ENCODE assay signal across 14 cellular contexts in genomic region chr5:74081126-74081525, GRCh38.
DNase-seq lines count a peak whose midpoint lies in the region; ATAC-seq and TF ChIP-seq lines count a peak whose summit lies in the region.
"Had no signal": no experiment of that assay in that cellular context is flagged by ENCODE, and none has a peak within 500 bp of the region (broad histone marks: within the 10 kb centered on the region; RNA-seq: fewer than 3 reads in every experiment).

No MANE protein-coding gene starts in this region.

- H2AFZ ChIP-seq in Loucy (ENCODE audit: low read length), result peak overlapping the region; percentile 15; the same call in 1 of the 2 replicates

- no peaks in the 10 kb centered on the region for H3K27me3 ChIP-seq in Loucy (ENCODE audit: insufficient read depth, low read length, poor library complexity, severe bottlenecking)
- H3K27me3 ChIP-seq in mesendoderm (ENCODE audit: insufficient read depth, low read length, poor library complexity), result no peaks in the 10 kb centered on the region
- H3K27me3 ChIP-seq in lower lobe of right lung (ENCODE audit: low read depth), result no peaks in the 10 kb centered on the region

- H4K20me1 ChIP-seq in Loucy (ENCODE audit: insufficient read depth, low read length, poor library complexity, severe bottlenecking), result no peaks in the 10 kb centered on the region

- TF ChIP-seq CTCF in Loucy (conservative IDR thresholded peaks at IDR 0.05; ENCODE audit: low read length) (no peak), lower lobe of right lung (IDR thresholded peaks at IDR 0.05) (no peak)

- no peak overlapping the region for H3K56ac ChIP-seq in mesendoderm (ENCODE audit: low read length)

- no peak overlapping the region for H4K8ac ChIP-seq in mesendoderm (ENCODE audit: low read depth, low read length)

- H3F3A ChIP-seq in Loucy (ENCODE audit: low read depth), result no peaks in the 10 kb centered on the region

- H3K4me2 ChIP-seq in Loucy (ENCODE audit: low read depth, low read length, poor library complexity, severe bottlenecking) (no peak overlapping the region), mesendoderm (ENCODE audit: low read length) (no peak overlapping the region)
- H3K4me2 ChIP-seq: A549 had no signal

- no peak overlapping the region for H3K4ac ChIP-seq in mesendoderm (ENCODE audit: low read depth, low read length)

- no peak overlapping the region for H3K18ac ChIP-seq in mesendoderm (ENCODE audit: low read length)

- intact Hi-C loops in lower lobe of right lung (cut with DNase I), result no loop called here

- H2AK5ac ChIP-seq in mesendoderm (ENCODE audit: low read length), result no peak overlapping the region

- WGBS in mesendoderm (ENCODE audit: extremely low coverage, insufficient coverage, low lambda C conversion rate), result no CpG with 5 or more reads among the region's 5 CpGs

- H3K9me2 ChIP-seq in Loucy (replicated peaks; ENCODE audit: low read depth, low read length), result no peaks in the 10 kb centered on the region

- H3K9ac ChIP-seq in Loucy (ENCODE audit: low read depth, low read length, poor library complexity, severe bottlenecking) (no peak overlapping the region), mesendoderm (ENCODE audit: low read length) (no peak overlapping the region)

- no peak overlapping the region for H2BK15ac ChIP-seq in mesendoderm (replicated peaks; ENCODE audit: low read depth)

- H3K4me3 ChIP-seq in Loucy (ENCODE audit: low read length, poor library complexity, severe bottlenecking) (no peak overlapping the region), mesendoderm (ENCODE audit: low read length) (no peak overlapping the region), lower lobe of right lung (no peak overlapping the region)
- H3K4me3 ChIP-seq: A549 had no signal

- H3K27ac ChIP-seq in mesendoderm (ENCODE audit: low read depth, low read length), result no peak overlapping the region
- no peak overlapping the region for H3K27ac ChIP-seq in lower lobe of right lung
- H3K27ac ChIP-seq: A549 had no signal

- no peaks in the 10 kb centered on the region for H3K36me3 ChIP-seq in Loucy (ENCODE audit: insufficient read depth, low read length)
- H3K36me3 ChIP-seq in mesendoderm (ENCODE audit: control insufficient read depth, insufficient read depth, low read length), result no peaks in the 10 kb centered on the region
- no peaks in the 10 kb centered on the region for H3K36me3 ChIP-seq in lower lobe of right lung

- H3K9me3 ChIP-seq in Loucy (ENCODE audit: insufficient read depth, low read depth, low read length), result no peaks in the 10 kb centered on the region
- H3K9me3 ChIP-seq in lower lobe of right lung, result no peaks in the 10 kb centered on the region
- H3K9me3 ChIP-seq: A549, Caco-2 had no signal

- peaks cover 36% of the 10 kb centered on the region for H3K4me1 ChIP-seq in Loucy (ENCODE audit: insufficient read depth, low read length, poor library complexity, severe bottlenecking)
- peaks cover 9% of the 10 kb centered on the region for H3K4me1 ChIP-seq in mesendoderm (ENCODE audit: control insufficient read depth, low read depth, low read length)
- H3K4me1 ChIP-seq in lower lobe of right lung, result no peaks in the 10 kb centered on the region
- H3K4me1 ChIP-seq: A549 had no signal

- no peak for ATAC-seq in lower lobe of right lung
- ATAC-seq: A549; CD8-positive, alpha-beta T cell had no signal

- H3K79me1 ChIP-seq in mesendoderm (ENCODE audit: low read length), result no peaks in the 10 kb centered on the region

- no peak overlapping the region for H3K23ac ChIP-seq in mesendoderm (ENCODE audit: low read length)

- H3K79me2 ChIP-seq in Loucy (ENCODE audit: insufficient read depth, low read length) (no peaks in the 10 kb centered on the region), mesendoderm (ENCODE audit: control insufficient read depth, insufficient read depth, low read length) (no peaks in the 10 kb centered on the region)

- DNase-seq in NCI-H69 (lab: John Stamatoyannopoulos, UW), result peak; percentile 75
- peak; percentile 53 for DNase-seq in mesendoderm
- no peak for DNase-seq in lower lobe of right lung
- DNase-seq in central memory CD4-positive, alpha-beta T cell, result no peak
- no peak for DNase-seq in NCI-H187 (lab: John Stamatoyannopoulos, UW)
- no peak for DNase-seq in COLO829 (ENCODE audit: low spot score)
- DNase-seq: Caco-2; CD8-positive, alpha-beta T cell; DND-41; GDM1; GOT3; H9 had no signal

- H2BK120ac ChIP-seq in mesendoderm (ENCODE audit: low read depth, low read length), result no peak overlapping the region

- no peak overlapping the region for H4K5ac ChIP-seq in mesendoderm (ENCODE audit: low read length)

- no peak overlapping the region for H2BK5ac ChIP-seq in mesendoderm (ENCODE audit: low read length)

Comparison
In these comparisons a context has a peak if more than half of its experiments do, and no peak if none do; other contexts are left out.
1. DNase-seq: peak in NCI-H69 (single experiment) and mesendoderm (single experiment); none in lower lobe of right lung (single experiment), central memory CD4-positive, alpha-beta T cell (single experiment), NCI-H187 (0 of 2) and COLO829 (single experiment).